31 cellular contexts compared by ENCODE assay signal in the genomic region with DNA sequence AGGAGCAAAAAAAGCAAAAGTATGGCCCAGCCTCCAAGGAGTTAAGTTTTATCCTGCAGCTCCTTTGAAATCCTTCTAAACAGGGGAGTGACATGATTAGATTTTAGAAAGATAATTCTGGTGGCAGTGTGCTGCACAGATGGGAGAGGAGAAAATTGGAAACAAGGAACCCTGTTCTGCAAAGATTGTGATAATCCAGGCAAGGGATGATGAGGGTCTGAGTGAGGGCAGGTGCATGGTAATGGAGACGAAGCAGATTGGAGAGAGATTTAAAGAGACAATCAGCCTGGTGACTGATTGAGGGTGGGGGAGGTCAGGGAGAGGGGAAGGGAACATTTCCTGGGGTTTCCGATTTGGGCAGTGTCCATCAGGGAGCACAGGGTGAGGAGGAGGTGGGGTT.
"Had no signal": no experiment of that assay in that cellular context is flagged by ENCODE, and none has a peak within 500 bp of the region (broad histone marks: within the 10 kb centered on the region; RNA-seq: fewer than 3 reads in every experiment).

No MANE protein-coding gene starts in this region.

- DNase-seq: activated B cell treated with CpG ODN at 0.5 μM for 24 hours; activated CD4-positive, alpha-beta T cell treated with anti-CD3 and anti-CD28 coated beads for 48 hours; activated CD8-positive, alpha-beta memory T cell treated with anti-CD3 and anti-CD28 coated beads for 24 hours; activated CD8-positive, alpha-beta T cell treated with anti-CD3 and anti-CD28 coated beads for 36 hours; activated effector memory CD4-positive, alpha-beta T cell treated with Interleukin-2 at 50 U/mL for 16 hours; activated gamma-delta T cell treated with Interleukin-2 at 50 U/mL for 16 hours; activated naive CD4-positive, alpha-beta T cell treated with anti-CD3 and anti-CD28 coated beads, Interleukin-2, amount 50 U/mL, for 16 hours; activated naive CD4-positive, alpha-beta T cell treated with Interleukin-2 at 50 U/mL for 16 hours; activated naive CD8-positive, alpha-beta T cell treated with anti-CD3 and anti-CD28 coated beads, Interleukin-2, amount 50 U/mL, for 24 hours; activated T-cell treated with anti-CD3 and anti-CD28 coated beads, Interleukin-2, amount 50 U/mL, for 4 hours; adrenal gland; amygdala; aorta; body of pancreas; caudate nucleus; cortex of kidney; dermis blood vessel endothelial cell; effector CD4-positive, alpha-beta T cell; esophagus squamous epithelium; foreskin melanocyte; heart right ventricle; T-helper 1 cell; T-helper 17 cell; T1000 had no signal

- H3K9me3 ChIP-seq: adrenal gland, body of pancreas, esophagus squamous epithelium, gastroesophageal sphincter, heart right ventricle had no signal

- H3K27me3 ChIP-seq: body of pancreas, gastroesophageal sphincter had no signal

- H3K27me3 Mint-ChIP-seq: activated B cell treated with CpG ODN at 0.5 μM for 24 hours; activated CD8-positive, alpha-beta T cell treated with anti-CD3 and anti-CD28 coated beads for 36 hours; activated naive CD8-positive, alpha-beta T cell; activated naive CD8-positive, alpha-beta T cell treated with anti-CD3 and anti-CD28 coated beads, Interleukin-2, amount 50 U/mL, for 24 hours; activated T-helper 17 cell treated with anti-CD3 and anti-CD28 coated beads, Interleukin-2, amount 50 U/mL, for 72 hours; T-helper 17 cell had no signal

- H3K4me3 ChIP-seq: adrenal gland, body of pancreas, esophagus squamous epithelium, gastroesophageal sphincter, heart right ventricle, hepatocyte had no signal

- H3K27ac ChIP-seq: adrenal gland, body of pancreas, epithelial cell of prostate, esophagus squamous epithelium, gastroesophageal sphincter, heart right ventricle, hepatocyte, VCaP had no signal

- H3K4me3 Mint-ChIP-seq: activated B cell treated with CpG ODN at 0.5 μM for 24 hours; activated CD8-positive, alpha-beta T cell treated with anti-CD3 and anti-CD28 coated beads for 36 hours; activated naive CD8-positive, alpha-beta T cell; activated naive CD8-positive, alpha-beta T cell treated with anti-CD3 and anti-CD28 coated beads, Interleukin-2, amount 50 U/mL, for 24 hours; activated T-cell treated with anti-CD3 and anti-CD28 coated beads, Interleukin-2, amount 50 U/mL, for 4 hours; activated T-helper 17 cell treated with anti-CD3 and anti-CD28 coated beads, Interleukin-2, amount 50 U/mL, for 72 hours; T-helper 17 cell; T-helper 2 cell treated with Interferon-gamma antibody and Interleukin-4, amounts not matched to agents 5 μg/mL and 100 μg/mL, for 36 hours had no signal

- H3K4me1 Mint-ChIP-seq: activated B cell treated with CpG ODN at 0.5 μM for 24 hours; activated naive CD8-positive, alpha-beta T cell treated with anti-CD3 and anti-CD28 coated beads, Interleukin-2, amount 50 U/mL, for 24 hours; activated T-helper 17 cell treated with anti-CD3 and anti-CD28 coated beads, Interleukin-2, amount 50 U/mL, for 72 hours; T-helper 17 cell had no signal

- H3K9me3 Mint-ChIP-seq: activated B cell treated with CpG ODN at 0.5 μM for 24 hours; activated CD8-positive, alpha-beta T cell treated with anti-CD3 and anti-CD28 coated beads for 36 hours; activated naive CD8-positive, alpha-beta T cell treated with anti-CD3 and anti-CD28 coated beads, Interleukin-2, amount 50 U/mL, for 24 hours; activated T-cell treated with anti-CD3 and anti-CD28 coated beads, Interleukin-2, amount 50 U/mL, for 4 hours; activated T-helper 17 cell treated with anti-CD3 and anti-CD28 coated beads, Interleukin-2, amount 50 U/mL, for 72 hours; T-helper 2 cell treated with Interferon-gamma antibody and Interleukin-4, amounts not matched to agents 5 μg/mL and 100 μg/mL, for 36 hours had no signal

- H3K27ac Mint-ChIP-seq: activated B cell treated with CpG ODN at 0.5 μM for 24 hours; activated CD8-positive, alpha-beta T cell treated with anti-CD3 and anti-CD28 coated beads for 36 hours; activated naive CD8-positive, alpha-beta T cell; activated naive CD8-positive, alpha-beta T cell treated with anti-CD3 and anti-CD28 coated beads, Interleukin-2, amount 50 U/mL, for 24 hours; activated T-helper 17 cell treated with anti-CD3 and anti-CD28 coated beads, Interleukin-2, amount 50 U/mL, for 72 hours; T-helper 17 cell; T-helper 2 cell treated with Interferon-gamma antibody and Interleukin-4, amounts not matched to agents 5 μg/mL and 100 μg/mL, for 36 hours had no signal

- H3K36me3 ChIP-seq: adrenal gland, esophagus squamous epithelium, gastroesophageal sphincter, heart right ventricle had no signal

- H3K36me3 Mint-ChIP-seq: activated naive CD8-positive, alpha-beta T cell had no signal
